Comparison of ENCODE assay signal across 8 cellular contexts in the genomic region with DNA sequence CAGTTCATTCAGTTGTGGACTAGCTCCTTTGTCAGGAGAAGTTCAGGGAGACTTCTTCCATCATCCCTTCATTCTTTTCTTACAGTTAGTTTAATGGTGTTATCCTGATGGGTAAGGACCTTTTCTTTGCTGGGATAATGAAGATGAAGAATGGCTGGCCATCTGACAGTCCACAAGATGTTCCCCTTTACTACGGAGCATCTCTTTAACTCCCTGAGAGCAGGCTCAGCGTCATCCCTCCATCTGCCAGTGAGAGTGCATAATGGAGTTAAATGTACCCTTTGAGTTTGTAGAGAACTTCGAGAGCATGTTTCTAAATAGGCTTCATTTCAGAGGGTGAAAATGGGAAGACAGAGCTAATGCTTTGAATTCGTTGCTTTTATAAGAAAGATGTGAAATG. TPM values are rescaled to one million over a fixed set of nuclear protein-coding genes. Genes with fewer than 3 reads are reported as not detected.
A peak's percentile ranks its signal among the peaks of the same experiment; 100 is the strongest.
DNase-seq lines count a peak whose midpoint lies in the region; ATAC-seq, FAIRE-seq and TF ChIP-seq lines count a peak whose summit lies in the region.

No MANE protein-coding gene starts in this region.

- peaks cover 4% of the 10 kb centered on the region; the same call in 1 of the 2 replicates for H4K20me1 ChIP-seq in GM12878 (ENCODE audit: control insufficient read depth, insufficient read depth)

- H3K9ac ChIP-seq in GM12878 (ENCODE audit: control insufficient read depth, insufficient read depth, low read length) (peak overlapping the region; percentile 96), liver (ENCODE audit: low read depth in 1 of 2, low read length in 2 of 2) (peak overlapping the region; percentile 91 to 98)

- H3K4me1 ChIP-seq in GM12878 (ENCODE audit: control insufficient read depth, insufficient read depth, low read length) (no peaks in the 10 kb centered on the region; the same call in 1 of the 2 replicates), liver (ENCODE audit: control insufficient read depth in 4 of 4, insufficient read depth in 4 of 4, low read length in 3 of 4) (peaks cover 9 to 55% (median 41%) of the 10 kb centered on the region in 4 donors), tibial nerve (peaks cover 0 to 61% (median 36%) of the 10 kb centered on the region in 4 donors)

- H3K9me3 ChIP-seq in GM12878 (replicated peaks; ENCODE audit: control insufficient read depth, insufficient read depth, low read length) (no peaks in the 10 kb centered on the region), liver (ENCODE audit: control insufficient read depth in 4 of 4, low read length in 3 of 4) (no peaks in the 10 kb centered on the region), tibial nerve (no peaks in the 10 kb centered on the region)

- ATAC-seq in GM12878: peak; percentile 10; the same call in 1 of the 3 replicates

- no peak for TF ChIP-seq EP300 in GM12878 (IDR thresholded peaks at IDR 0.05; ENCODE audit: borderline replicate concordance in 1 of 2, control insufficient read depth in 1 of 2, low read depth in 2 of 2, low read length in 2 of 2)
- TF ChIP-seq EP300 in tibial nerve (IDR thresholded peaks at IDR 0.05): no peak

- peak; percentile 83 for FAIRE-seq in GM12878 (lab: Jason Lieb, UNC)

- intact Hi-C loops in GM12878 (cut with micrococcal nuclease; ENCODE audit: unreplicated experiment): loop anchor here (5.0 kb wide), 1 partner anchor 208 kb away; the partner anchor contains the start of gene ZC3H7B

- H3K79me2 ChIP-seq in GM12878 (ENCODE audit: control insufficient read depth, insufficient read depth, low read length): peaks cover 68% of the 10 kb centered on the region

- 0% methylated on average over 4 of the region's 4 CpGs for WGBS in GM12878 (ENCODE audit: insufficient coverage, insufficient replicate concordance, low lambda C conversion rate, missing lambda C conversion rate)
- WGBS in liver: under 1% methylated on average over 4 of the region's 4 CpGs
- 0 to 3% methylated on average over 4 of the region's 4 CpGs for WGBS in tibial nerve, 2 donors

- peak overlapping the region; percentile 97 for H3K27ac Mint-ChIP-seq in activated T-cell treated with anti-CD3 and anti-CD28 coated beads, Interleukin-2, amount 50 U/mL, for 24 hours

- TSS peak; percentile 50 for BruUV-seq in GM12878 (replicated peaks; lab: Mats Ljungman, UMichigan)

- peak overlapping the region; percentile 68 for H3K4me2 ChIP-seq in GM12878 (ENCODE audit: control insufficient read depth, insufficient read depth)

- H3K27me3 ChIP-seq in GM12878 (replicated peaks in 1 of 2; ENCODE audit: control insufficient read depth in 2 of 2, insufficient read depth in 2 of 2, low read length in 1 of 2) (no peaks in the 10 kb centered on the region), liver (ENCODE audit: control insufficient read depth in 4 of 4, insufficient read depth in 4 of 4, low read length in 3 of 4) (no peaks in the 10 kb centered on the region), tibial nerve (no peaks in the 10 kb centered on the region)

- no peak overlapping the region for H2AFZ ChIP-seq in GM12878 (ENCODE audit: control insufficient read depth, low read depth, low read length)

- POLR2A ChIA-PET in GM12878 (lab: Charles Lee): interaction anchor here (0.7 to 2.9 kb wide), 9 partner anchors 10 to 172 kb away, joined by 3 to 31 read pairs (median 3); partner anchors contain the start of gene RBX1

- in situ Hi-C loops in GM12878 (cut with MboI): no loop called here

- H3K36me3 ChIP-seq in GM12878 (ENCODE audit: control insufficient read depth in 2 of 2, insufficient read depth in 2 of 2, low read length in 1 of 2) (no peaks in the 10 kb centered on the region; a peak in 1 of 4 replicates), liver (ENCODE audit: control insufficient read depth in 4 of 4, insufficient read depth in 3 of 4, low read depth in 1 of 4, low read length in 3 of 4) (no peaks in the 10 kb centered on the region), tibial nerve (no peaks in the 10 kb centered on the region)

- H3K9me3 Mint-ChIP-seq in activated T-cell treated with anti-CD3 and anti-CD28 coated beads, Interleukin-2, amount 50 U/mL, for 24 hours: no peaks in the 10 kb centered on the region

- H3K27me3 Mint-ChIP-seq in activated T-cell treated with anti-CD3 and anti-CD28 coated beads, Interleukin-2, amount 50 U/mL, for 24 hours: no peaks in the 10 kb centered on the region

- H3K27ac ChIP-seq in GM12878 (ENCODE audit: control insufficient read depth, insufficient read depth): peak overlapping the region; percentile 6; the same call in 1 of the 2 replicates
- peak overlapping the region; percentile 36 to 99 for H3K27ac ChIP-seq in liver (ENCODE audit: low read depth in 1 of 2, low read length in 2 of 2)
- H3K27ac ChIP-seq in tibial nerve: peak overlapping the region in 3 of 4 donors; percentile 100

- TF ChIP-seq POLR2A in GM12878 (IDR thresholded peaks at IDR 0.05; ENCODE audit: low read depth, low read length): no peak
- no peak for TF ChIP-seq POLR2A in tibial nerve (IDR thresholded peaks at IDR 0.05)

- TF ChIP-seq CTCF in GM12878 (IDR thresholded peaks at IDR 0.05 in 2 of 3, conservative IDR thresholded peaks at IDR 0.05 in 1 of 3; ENCODE audit: control insufficient read depth in 2 of 3, extremely low read depth in 1 of 3, insufficient read depth in 1 of 3, low read depth in 3 of 3, low read length in 3 of 3) (no peak), liver (IDR thresholded peaks at IDR 0.05; ENCODE audit: low read depth, low read length, missing input control) (no peak), tibial nerve (IDR thresholded peaks at IDR 0.05) (no peak)

- H3K4me1 Mint-ChIP-seq in activated T-cell treated with anti-CD3 and anti-CD28 coated beads, Interleukin-2, amount 50 U/mL, for 24 hours (ENCODE audit: low read depth): peaks cover 52% of the 10 kb centered on the region

- H3K4me3 ChIP-seq in GM12878: peak overlapping the region; percentile 95
- H3K4me3 ChIP-seq in liver (ENCODE audit: low read depth in 1 of 3, low read length in 3 of 3): peak overlapping the region; percentile 69 to 98 (median 85)
- H3K4me3 ChIP-seq in tibial nerve: peak overlapping the region; percentile 84 to 99 (median 94)

- CTCF ChIA-PET in GM12878 (lab: Yijun Ruan, JAX): interaction anchor here (1.4 to 2.4 kb wide), 4 partner anchors 141 to 171 kb away, joined by 3 to 13 read pairs (median 6); partner anchors contain the start of gene RBX1

- TF ChIP-seq RAD21 in GM12878 (IDR thresholded peaks at IDR 0.05; ENCODE audit: insufficient read depth, low read depth, low read length) (no peak), liver (IDR thresholded peaks at IDR 0.05) (no peak)

- peak overlapping the region; percentile 98 for H3K4me3 Mint-ChIP-seq in activated T-cell treated with anti-CD3 and anti-CD28 coated beads, Interleukin-2, amount 50 U/mL, for 24 hours

- RAD21 ChIA-PET in GM12878 (lab: Charles Lee; ENCODE audit: unreplicated experiment): interaction anchor here (1.5 to 3.7 kb wide), 6 partner anchors 9 to 171 kb away, joined by 4 to 42 read pairs (median 10); partner anchors contain the start of gene RBX1

- H3K36me3 Mint-ChIP-seq in activated T-cell treated with anti-CD3 and anti-CD28 coated beads, Interleukin-2, amount 50 U/mL, for 24 hours (ENCODE audit: low read depth): peaks cover 46% of the 10 kb centered on the region

- SMC1A ChIA-PET in GM12878 (lab: Charles Lee; ENCODE audit: uncharacterized antibody, unreplicated experiment): interaction anchor here (0.7 to 3.3 kb wide), 11 partner anchors 11 to 237 kb away, joined by 3 to 30 read pairs (median 4); partner anchors contain the start of gene RBX1

- no peak for DNase-seq in activated T-cell treated with anti-CD3 and anti-CD28 coated beads, Interleukin-2, amount 50 U/mL, for 24 hours
- DNase-seq in activated T-cell treated with anti-CD3 and anti-CD28 coated beads, Interleukin-2, amount 50 U/mL, for 48 hours: no peak
- DNase-seq in NCI-H524 (lab: John Stamatoyannopoulos, UW) (peak; percentile 60 to 87), GM12878 (ENCODE audit: low read depth, low spot score) (no peak), tibial nerve (ENCODE audit: low spot score in 2 of 2) (no peak), epidermal melanocyte (ENCODE audit: insufficient read length, low spot score) (no peak), NCI-H345 treated with DMSO at 0.1 percent for 48 hours (lab: John Stamatoyannopoulos, UW; ENCODE audit: unreplicated experiment) (no peak)

TF ChIP-seq in GM12878, 131 proteins besides CTCF, POLR2A, EP300 and RAD21 (continues in another document):
- TF ChIP-seq TAF1 (IDR thresholded peaks at IDR 0.05; ENCODE audit: borderline replicate concordance, low read depth, low read length): no peak
- no peak for TF ChIP-seq RB1 (IDR thresholded peaks at IDR 0.05; ENCODE audit: borderline replicate concordance)

TF ChIP-seq in liver, 16 proteins besides CTCF, POLR2A, EP300 and RAD21 (continues in another document):
- TF ChIP-seq, protein P1, sequence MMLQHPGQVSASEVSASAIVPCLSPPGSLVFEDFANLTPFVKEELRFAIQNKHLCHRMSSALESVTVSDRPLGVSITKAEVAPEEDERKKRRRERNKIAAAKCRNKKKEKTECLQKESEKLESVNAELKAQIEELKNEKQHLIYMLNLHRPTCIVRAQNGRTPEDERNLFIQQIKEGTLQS (IDR thresholded peaks at IDR 0.05): no peak
- TF ChIP-seq HNF4G (IDR thresholded peaks at IDR 0.05): no peak
- no peak for TF ChIP-seq GABPA (IDR thresholded peaks at IDR 0.05 in 1 of 2, conservative IDR thresholded peaks at IDR 0.05 in 1 of 2)
- no peak for TF ChIP-seq JUND (IDR thresholded peaks at IDR 0.05)
- no peak for TF ChIP-seq RXRA (IDR thresholded peaks at IDR 0.05)
- TF ChIP-seq FOXA1 (IDR thresholded peaks at IDR 0.05): no peak
- no peak for TF ChIP-seq EGR1 (IDR thresholded peaks at IDR 0.05; ENCODE audit: low read depth in 2 of 2)

RNA-seq across cellular contexts. Expression of gene EP300, which starts 1.6 kb away (rescaled TPM):
- total RNA-seq in GM12878 (2013; cell fraction: nucleolus; rRNA removed): 306 and 349 TPM in 2 replicates
- total RNA-seq in GM12878 (2014; rRNA removed): 19.6 and 25.3 TPM in 2 replicates
- total RNA-seq in GM12878 (2014; rRNA removed; fragmentation: Illumina TruSeq; extraction: Trizol): 18.2 and 19.0 TPM in 2 replicates
- total RNA-seq in GM12878 (2021): 46.8 and 48.5 TPM in 2 replicates
- 25.8 TPM for polyA plus RNA-seq in GM12878 (2011; ENCODE audit: low read depth)
- 9.6 and 14.0 TPM in 2 replicates for polyA plus RNA-seq in GM12878 (2011; rRNA removed)
- polyA plus RNA-seq in GM12878 (2011; cell fraction: cytosol; rRNA removed): 14.3 and 23.6 TPM in 2 replicates
- 37.0 and 54.4 TPM in 2 replicates for polyA plus RNA-seq in GM12878 (2011; cell fraction: nucleus; rRNA removed)
- polyA plus RNA-seq in GM12878 (2012): 25.2 and 26.1 TPM in 2 replicates
- polyA plus RNA-seq in GM12878 (2014; fragmentation: Illumina TruSeq; extraction: Trizol): 38.8 and 55.7 TPM in 2 replicates
- polyA plus RNA-seq in GM12878 (2014; fragmentation: Nextera tagmentation; extraction: Ambion mirVana): 10 to 100 TPM in 1 of 2 experiments, 1 to 10 TPM in 1; 5.5 to 11.6 TPM
- polyA plus RNA-seq in GM12878 (2014; rRNA removed): 23.0 and 23.2 TPM in 2 replicates
- 10 to 100 TPM; 24.0 to 25.2 TPM for polyA plus RNA-seq in GM12878 (2016; fragmentation: Nextera tagmentation; extraction: Ambion mirVana)
- 65.7 and 111 TPM in 2 replicates for polyA minus RNA-seq in GM12878 (2011; rRNA and poly(A)+ RNA removed)
- 26.5 and 45.7 TPM in 2 replicates for polyA minus RNA-seq in GM12878 (2011; cell fraction: cytosol; rRNA and poly(A)+ RNA removed)
- polyA minus RNA-seq in GM12878 (2011; cell fraction: nucleus; rRNA and poly(A)+ RNA removed): 52.8 and 84.3 TPM in 2 replicates
- total RNA-seq in liver: 10 to 100 TPM; 52.6 to 95.5 TPM
- polyA plus RNA-seq in liver: 10 to 100 TPM in 1 of 2 donors, 1 to 10 TPM in 1; 6.9 to 11.1 TPM
- 10 to 100 TPM; 75.8 to 97.7 (median 87.7) TPM for total RNA-seq in tibial nerve

Comparison
In these comparisons a context has a peak if more than half of its experiments do, and no peak if none do; other contexts are left out.
1. DNase-seq: peak in NCI-H524 (2 of 2); none in activated T-cell treated with anti-CD3 and anti-CD28 coated beads, Interleukin-2, amount 50 U/mL, for 24 hours (single experiment), activated T-cell treated with anti-CD3 and anti-CD28 coated beads, Interleukin-2, amount 50 U/mL, for 48 hours (0 of 2), GM12878 (single experiment), tibial nerve (0 of 2), epidermal melanocyte (single experiment) and NCI-H345 treated with DMSO at 0.1 percent for 48 hours (single experiment).
2. H3K27ac ChIP-seq: peak in every context shown above with its lines; median percentile 100 in tibial nerve; 68 in liver; 6 in GM12878.
3. Peak in every context shown above with its lines, with median percentiles within 50 percentile points of each other: H3K4me3 ChIP-seq.